Comparison of ENCODE assay signal across 13 cellular contexts in genomic region chr11:26187639-26188038, GRCh38.
DNase-seq lines count a peak whose midpoint lies in the region; ATAC-seq, FAIRE-seq and TF ChIP-seq lines count a peak whose summit lies in the region.
"Had no signal": no experiment of that assay in that cellular context is flagged by ENCODE, and none has a peak within 500 bp of the region (broad histone marks: within the 10 kb centered on the region; RNA-seq: fewer than 3 reads in every experiment).

No MANE protein-coding gene starts in this region.

- peak overlapping the region; percentile 39 for H3K4me2 ChIP-seq in skeletal muscle satellite cell (ENCODE audit: low read length)

- H3K4me3 ChIP-seq in skeletal muscle satellite cell (ENCODE audit: low read length), result no peak overlapping the region
- H3K4me3 ChIP-seq: thoracic aorta had no signal

- TF ChIP-seq CTCF in foreskin keratinocyte (conservative IDR thresholded peaks at IDR 0.05), result no peak

- ATAC-seq in foreskin keratinocyte, result peak; percentile 88
- ATAC-seq in GM21390 (IDR thresholded peaks at IDR 0.05; ENCODE audit: unreplicated experiment), result no peak

- H3K4me1 ChIP-seq in foreskin keratinocyte, result peaks cover 34% of the 10 kb centered on the region
- peaks cover 21% of the 10 kb centered on the region for H3K4me1 ChIP-seq in skeletal muscle satellite cell (ENCODE audit: control insufficient read depth, insufficient read depth, low read length)
- H3K4me1 ChIP-seq: parathyroid adenoma had no signal

- H3K27ac ChIP-seq in foreskin keratinocyte, result no peak overlapping the region
- H3K27ac ChIP-seq: parathyroid adenoma, thoracic aorta had no signal

- TF ChIP-seq POLR2A in GM12891 (IDR thresholded peaks at IDR 0.05; ENCODE audit: low read depth, low read length), result no peak

- H3K36me3 ChIP-seq in skeletal muscle satellite cell (ENCODE audit: insufficient read depth, low read length), result no peaks in the 10 kb centered on the region
- H3K36me3 ChIP-seq: thoracic aorta had no signal

- H3K9ac ChIP-seq in skeletal muscle satellite cell (ENCODE audit: low read depth, low read length), result no peak overlapping the region
- H3K9ac ChIP-seq: parathyroid adenoma had no signal

- H3K27me3 ChIP-seq in foreskin keratinocyte (no peaks in the 10 kb centered on the region), skeletal muscle satellite cell (ENCODE audit: control insufficient read depth, insufficient read depth, low read length) (no peaks in the 10 kb centered on the region)

- H3K9me3 ChIP-seq in skeletal muscle satellite cell (replicated peaks; ENCODE audit: low read length), result no peaks in the 10 kb centered on the region
- H3K9me3 ChIP-seq: thoracic aorta had no signal

- FAIRE-seq in GM12891 (lab: Jason Lieb, UNC), result no peak
- FAIRE-seq: endometrium had no signal

- peak; percentile 37 for DNase-seq in H4 (ENCODE audit: low spot score)
- DNase-seq in SW 1271 (lab: John Stamatoyannopoulos, UW), result peak; percentile 18 to 27
- DNase-seq in foreskin keratinocyte, result peak; percentile 78 to 89
- no peak for DNase-seq in GM12891 (ENCODE audit: insufficient read length, low spot score)
- DNase-seq in amygdala (lab: John Stamatoyannopoulos, UW), result no peak
- DNase-seq: activated CD4-positive, alpha-beta T cell treated with anti-CD3 and anti-CD28 coated beads, Interleukin-2, amount 50 U/mL, for 1 hour; activated naive CD4-positive, alpha-beta T cell treated with anti-CD3 and anti-CD28 coated beads, Interleukin-2, amount 50 U/mL, for 16 hours; DMS79 treated with DMSO at 0.1 percent for 48 hours had no signal

TF ChIP-seq in GM12891, 5 proteins besides CTCF, POLR2A, EP300 and RAD21:
- TF ChIP-seq PAX5 (IDR thresholded peaks at IDR 0.05; ENCODE audit: insufficient read depth, low read length, severe bottlenecking) (no peak), TAF1 (IDR thresholded peaks at IDR 0.05; ENCODE audit: low read depth, low read length) (no peak), SPI1 (IDR thresholded peaks at IDR 0.05; ENCODE audit: low read depth, low read length) (no peak), POU2F2 (IDR thresholded peaks at IDR 0.05; ENCODE audit: low read depth, low read length) (no peak), POLR2AphosphoS5 (IDR thresholded peaks at IDR 0.05; ENCODE audit: low read depth, low read length) (no peak)

Comparison
In these comparisons a context has a peak if more than half of its experiments do, and no peak if none do; other contexts are left out.
1. DNase-seq: peak in H4 (single experiment), SW 1271 (2 of 2) and foreskin keratinocyte (2 of 2); none in GM12891 (single experiment) and amygdala (0 of 56).